ENCODE assay signal across 15 cellular contexts in genomic region chr3:5071061-5071460, GRCh38. TPM values are rescaled to one million over a fixed set of nuclear protein-coding genes. Genes with fewer than 3 reads are reported as not detected.
DNase-seq lines count a peak whose midpoint lies in the region; ATAC-seq, FAIRE-seq and TF ChIP-seq lines count a peak whose summit lies in the region.
"Had no signal": no experiment of that assay in that cellular context is flagged by ENCODE, and none has a peak within 500 bp of the region (broad histone marks: within the 10 kb centered on the region; RNA-seq: fewer than 3 reads in every experiment).

No MANE protein-coding gene starts in this region.

- peaks cover 6% of the 10 kb centered on the region for H3K4me1 Mint-ChIP-seq in activated naive CD8-positive, alpha-beta T cell treated with anti-CD3 and anti-CD28 coated beads, Interleukin-2, amount 50 U/mL, for 24 hours
- H3K4me1 Mint-ChIP-seq in activated naive CD8-positive, alpha-beta T cell treated with anti-CD3 and anti-CD28 coated beads for 36 hours = no peaks in the 10 kb centered on the region
- H3K4me1 Mint-ChIP-seq: activated naive CD4-positive, alpha-beta T cell treated with anti-CD3 and anti-CD28 coated beads, Interleukin-2, amount 10 ng/mL, durations not matched to agents 7 days and 5 days; naive thymus-derived CD8-positive, alpha-beta T cell had no signal

- peak overlapping the region in 2 of 4 donors; percentile 12 to 57 for H3K27ac ChIP-seq in gastroesophageal sphincter
- H3K27ac ChIP-seq in vagina = peak overlapping the region; percentile 44
- no peak overlapping the region for H3K27ac ChIP-seq in pancreas

- DNase-seq in activated naive CD8-positive, alpha-beta T cell treated with anti-CD3 and anti-CD28 coated beads, Interleukin-2, amount 50 U/mL, for 24 hours = no peak
- no peak for DNase-seq in activated naive CD8-positive, alpha-beta T cell treated with anti-CD3 and anti-CD28 coated beads for 36 hours
- DNase-seq in amniotic epithelial cell (ENCODE audit: low read depth) (peak; percentile 87), vagina (ENCODE audit: extremely low spot score in 2 of 2) (no peak), pancreas (no peak)
- no peak for DNase-seq in stimulated activated CD4-positive, alpha-beta T cell treated with anti-CD3 and anti-CD28 coated beads, Interleukin-4, amount 100 ng/mL, for 4 hours
- DNase-seq: activated CD4-positive, alpha-beta T cell treated with anti-CD3 and anti-CD28 coated beads for 48 hours; activated naive CD4-positive, alpha-beta T cell treated with anti-CD3 and anti-CD28 coated beads, Interleukin-2, amount 10 ng/mL, durations not matched to agents 7 days and 5 days; effector CD8-positive, alpha-beta T cell; Karpas-422; naive thymus-derived CD8-positive, alpha-beta T cell; NCI-H446 treated with DMSO at 0.1 percent for 48 hours had no signal

- WGBS in gastroesophageal sphincter (ENCODE audit: low coverage in 1 of 2), 2 donors = 22 to 27% methylated on average over 4 to 7 of the region's 7 CpGs
- 61 to 72% methylated on average over 7 of the region's 7 CpGs for WGBS in pancreas, 2 donors

- peaks cover 0 to 11% (median 0%) of the 10 kb centered on the region in 3 donors for H3K4me1 ChIP-seq in gastroesophageal sphincter
- peaks cover 17% of the 10 kb centered on the region for H3K4me1 ChIP-seq in vagina
- no peaks in the 10 kb centered on the region for H3K4me1 ChIP-seq in pancreas

- no peaks in the 10 kb centered on the region for H3K36me3 Mint-ChIP-seq in activated naive CD8-positive, alpha-beta T cell treated with anti-CD3 and anti-CD28 coated beads, Interleukin-2, amount 50 U/mL, for 24 hours (ENCODE audit: low read depth)
- no peaks in the 10 kb centered on the region for H3K36me3 Mint-ChIP-seq in activated naive CD8-positive, alpha-beta T cell treated with anti-CD3 and anti-CD28 coated beads for 36 hours
- H3K36me3 Mint-ChIP-seq: activated naive CD4-positive, alpha-beta T cell treated with anti-CD3 and anti-CD28 coated beads, Interleukin-2, amount 10 ng/mL, durations not matched to agents 7 days and 5 days; naive thymus-derived CD8-positive, alpha-beta T cell had no signal

- no peak for FAIRE-seq in pancreas (lab: Jason Lieb, UNC)

- H3K36me3 ChIP-seq in gastroesophageal sphincter (no peaks in the 10 kb centered on the region), vagina (no peaks in the 10 kb centered on the region), pancreas (no peaks in the 10 kb centered on the region)

- no peaks in the 10 kb centered on the region for H3K9me3 Mint-ChIP-seq in activated naive CD8-positive, alpha-beta T cell treated with anti-CD3 and anti-CD28 coated beads, Interleukin-2, amount 50 U/mL, for 24 hours
- no peaks in the 10 kb centered on the region for H3K9me3 Mint-ChIP-seq in activated naive CD8-positive, alpha-beta T cell treated with anti-CD3 and anti-CD28 coated beads for 36 hours
- H3K9me3 Mint-ChIP-seq: activated naive CD4-positive, alpha-beta T cell treated with anti-CD3 and anti-CD28 coated beads, Interleukin-2, amount 10 ng/mL, durations not matched to agents 7 days and 5 days; naive thymus-derived CD8-positive, alpha-beta T cell had no signal

- H3K27me3 ChIP-seq in gastroesophageal sphincter (no peaks in the 10 kb centered on the region), vagina (no peaks in the 10 kb centered on the region), pancreas (no peaks in the 10 kb centered on the region)

- TF ChIP-seq CTCF in gastroesophageal sphincter (IDR thresholded peaks at IDR 0.05) (peak in 1 of 4 experiments; percentile 10), vagina (IDR thresholded peaks at IDR 0.05) (peak in 1 of 3 experiments; percentile 19), pancreas (IDR thresholded peaks at IDR 0.05) (no peak)

- H3K4me3 ChIP-seq in gastroesophageal sphincter (no peak overlapping the region), vagina (no peak overlapping the region), pancreas (no peak overlapping the region)

- no peak overlapping the region for H3K27ac Mint-ChIP-seq in activated naive CD8-positive, alpha-beta T cell treated with anti-CD3 and anti-CD28 coated beads, Interleukin-2, amount 50 U/mL, for 24 hours
- no peak overlapping the region for H3K27ac Mint-ChIP-seq in activated naive CD8-positive, alpha-beta T cell treated with anti-CD3 and anti-CD28 coated beads for 36 hours
- H3K27ac Mint-ChIP-seq: activated naive CD4-positive, alpha-beta T cell treated with anti-CD3 and anti-CD28 coated beads, Interleukin-2, amount 10 ng/mL, durations not matched to agents 7 days and 5 days; naive thymus-derived CD8-positive, alpha-beta T cell had no signal

- intact Hi-C loops in vagina (cut with DNase I) = no loop called here
- intact Hi-C loops in pancreas (cut with DNase I) = no loop called here

- ATAC-seq in activated naive CD8-positive, alpha-beta T cell treated with anti-CD3 and anti-CD28 coated beads, Interleukin-2, amount 50 U/mL, for 24 hours = peak; percentile 52
- ATAC-seq in gastroesophageal sphincter = peak; percentile 59
- no peak for ATAC-seq in pancreas
- ATAC-seq in GM21367 (IDR thresholded peaks at IDR 0.05; ENCODE audit: unreplicated experiment) = no peak
- ATAC-seq: HCT116; naive thymus-derived CD8-positive, alpha-beta T cell had no signal

- H3K4me3 Mint-ChIP-seq in activated naive CD8-positive, alpha-beta T cell treated with anti-CD3 and anti-CD28 coated beads, Interleukin-2, amount 50 U/mL, for 24 hours = no peak overlapping the region
- H3K4me3 Mint-ChIP-seq in activated naive CD8-positive, alpha-beta T cell treated with anti-CD3 and anti-CD28 coated beads for 36 hours = no peak overlapping the region
- H3K4me3 Mint-ChIP-seq: activated naive CD4-positive, alpha-beta T cell treated with anti-CD3 and anti-CD28 coated beads, Interleukin-2, amount 10 ng/mL, durations not matched to agents 7 days and 5 days; naive thymus-derived CD8-positive, alpha-beta T cell had no signal

- TF ChIP-seq POLR2A in gastroesophageal sphincter (IDR thresholded peaks at IDR 0.05) = no peak
- no peak for TF ChIP-seq POLR2A in vagina (IDR thresholded peaks at IDR 0.05)

- H3K27me3 Mint-ChIP-seq in activated naive CD8-positive, alpha-beta T cell treated with anti-CD3 and anti-CD28 coated beads, Interleukin-2, amount 50 U/mL, for 24 hours = peaks cover 11% of the 10 kb centered on the region
- H3K27me3 Mint-ChIP-seq in activated naive CD8-positive, alpha-beta T cell treated with anti-CD3 and anti-CD28 coated beads for 36 hours = peaks cover 8% of the 10 kb centered on the region

- no peaks in the 10 kb centered on the region for H3K9me3 ChIP-seq in gastroesophageal sphincter
- no peaks in the 10 kb centered on the region for H3K9me3 ChIP-seq in vagina
- H3K9me3 ChIP-seq in pancreas = no peaks in the 10 kb centered on the region

- no peak for TF ChIP-seq EP300 in gastroesophageal sphincter (IDR thresholded peaks at IDR 0.05)

RNA-seq across cellular contexts. Expression of gene ARL8B, which starts 51.0 kb away (rescaled TPM):
- 10 to 100 TPM; 52.7 to 56.3 TPM for total RNA-seq in activated naive CD8-positive, alpha-beta T cell treated with anti-CD3 and anti-CD28 coated beads for 36 hours
- total RNA-seq in gastroesophageal sphincter (10 to 100 TPM; 41.5 to 59.9 (median 50.9) TPM), vagina (44.4 TPM), pancreas (10 to 100 TPM; 16.9 to 31.9 (median 24.8) TPM)
- polyA plus RNA-seq in pancreas = 10 to 100 TPM; 14.6 to 25.4 TPM

Comparison
In these comparisons a context has a peak if more than half of its experiments do, and no peak if none do; other contexts are left out.
1. ATAC-seq: peak in activated naive CD8-positive, alpha-beta T cell treated with anti-CD3 and anti-CD28 coated beads, Interleukin-2, amount 50 U/mL, for 24 hours (single experiment) and gastroesophageal sphincter (single experiment); none in pancreas (0 of 4) and GM21367 (single experiment).